26 cellular contexts compared by ENCODE assay signal in genomic region chr4:13950491-13950890, GRCh38.
"Had no signal": no experiment of that assay in that cellular context is flagged by ENCODE, and none has a peak within 500 bp of the region (broad histone marks: within the 10 kb centered on the region; RNA-seq: fewer than 3 reads in every experiment).

No MANE protein-coding gene starts in this region.

- H3K4me1 Mint-ChIP-seq: naive thymus-derived CD8-positive, alpha-beta T cell; nephron; stimulated activated naive CD8-positive, alpha-beta T cell treated with anti-CD3 and anti-CD28 coated beads, Interleukin-15, amount 100 ng/mL, for 72 hours had no signal

- H3K27ac ChIP-seq: left lung, lower lobe of right lung, pancreas, right atrium auricular region, right lobe of liver, transverse colon, upper lobe of right lung had no signal

- H3K36me3 ChIP-seq: left lung, lower lobe of right lung, pancreas, right atrium auricular region, right lobe of liver, transverse colon, upper lobe of right lung had no signal

- H3K9me3 Mint-ChIP-seq: naive thymus-derived CD8-positive, alpha-beta T cell; nephron; neural crest cell; stimulated activated memory B cell treated with anti-CD40 and anti-IgM and Interleukin-4, amounts not matched to agents 10 μg/mL and 1 μg/mL and 100 μg/mL, for 72 hours; stimulated activated naive CD8-positive, alpha-beta T cell treated with anti-CD3 and anti-CD28 coated beads, Interleukin-15, amount 100 ng/mL, for 72 hours had no signal

- H3K4me2 ChIP-seq: smooth muscle cell had no signal

- FAIRE-seq: kidney, pancreas, urothelium cell line had no signal

- H3K27ac Mint-ChIP-seq: naive thymus-derived CD8-positive, alpha-beta T cell; nephron; stimulated activated memory B cell treated with anti-CD40 and anti-IgM and Interleukin-4, amounts not matched to agents 10 μg/mL and 1 μg/mL and 100 μg/mL, for 72 hours; stimulated activated naive CD8-positive, alpha-beta T cell treated with anti-CD3 and anti-CD28 coated beads, Interleukin-15, amount 100 ng/mL, for 72 hours had no signal

- H3K4me3 ChIP-seq: left lung, lower lobe of right lung, pancreas, right atrium auricular region, right lobe of liver, smooth muscle cell, transverse colon, upper lobe of right lung had no signal

- DNase-seq: hippocampal formation; kidney; left colon; left lung; lower lobe of right lung; mammary epithelial cell; mesenchymal stem cell; naive thymus-derived CD8-positive, alpha-beta T cell; nucleus accumbens; pancreas; right lobe of liver; stimulated activated CD4-positive, alpha-beta T cell treated with anti-CD3 and anti-CD28 coated beads, Interleukin-1b, Interleukin-23, amount 100 ng/mL, for 48 hours; stimulated activated CD4-positive, alpha-beta T cell treated with anti-CD3 and anti-CD28 coated beads, Interleukin-2, amount 100 ng/mL, for 48 hours; stimulated activated CD4-positive, alpha-beta T cell treated with anti-CD3 and anti-CD28 coated beads, Interleukin-4, amount 100 ng/mL, for 4 hours; stimulated activated CD8-positive, alpha-beta memory T cell treated with anti-CD3 and anti-CD28 coated beads, Interleukin-4, amount 100 ng/mL, for 48 hours; stimulated activated naive CD4-positive, alpha-beta T cell treated with Interleukin-2 at 50 U/mL for 16 hours; stimulated activated naive CD8-positive, alpha-beta T cell treated with anti-CD3 and anti-CD28 coated beads, Interleukin-15, amount 100 ng/mL, for 72 hours; substantia nigra; transverse colon; upper lobe of right lung had no signal

- H3K4me1 ChIP-seq: left lung, lower lobe of right lung, pancreas, right atrium auricular region, right lobe of liver, transverse colon, upper lobe of right lung had no signal

- ATAC-seq: left colon; left lung; lower lobe of right lung; naive thymus-derived CD8-positive, alpha-beta T cell; pancreas; right lobe of liver; stimulated activated memory B cell treated with anti-CD40 and anti-IgM and Interleukin-4, amounts not matched to agents 10 μg/mL and 1 μg/mL and 100 μg/mL, for 72 hours; stimulated activated naive CD8-positive, alpha-beta T cell treated with anti-CD3 and anti-CD28 coated beads, Interleukin-15, amount 100 ng/mL, for 72 hours; upper lobe of right lung had no signal

- H3K9me3 ChIP-seq: left lung, lower lobe of right lung, pancreas, right atrium auricular region, right lobe of liver, transverse colon, upper lobe of right lung had no signal

- H3K36me3 Mint-ChIP-seq: naive thymus-derived CD8-positive, alpha-beta T cell; stimulated activated memory B cell treated with anti-CD40 and anti-IgM and Interleukin-4, amounts not matched to agents 10 μg/mL and 1 μg/mL and 100 μg/mL, for 72 hours had no signal

- H3K27me3 ChIP-seq: left lung, pancreas, right atrium auricular region, right lobe of liver, transverse colon, upper lobe of right lung had no signal

- H3K4me3 Mint-ChIP-seq: naive thymus-derived CD8-positive, alpha-beta T cell; nephron; neural crest cell; stimulated activated memory B cell treated with anti-CD40 and anti-IgM and Interleukin-4, amounts not matched to agents 10 μg/mL and 1 μg/mL and 100 μg/mL, for 72 hours; stimulated activated naive CD8-positive, alpha-beta T cell treated with anti-CD3 and anti-CD28 coated beads, Interleukin-15, amount 100 ng/mL, for 72 hours had no signal

- H3K27me3 Mint-ChIP-seq: stimulated activated memory B cell treated with anti-CD40 and anti-IgM and Interleukin-4, amounts not matched to agents 10 μg/mL and 1 μg/mL and 100 μg/mL, for 72 hours; stimulated activated naive CD8-positive, alpha-beta T cell treated with anti-CD3 and anti-CD28 coated beads, Interleukin-15, amount 100 ng/mL, for 72 hours had no signal
